9 cellular contexts compared by ENCODE assay signal in genomic region chr2:231514951-231515297, GRCh38. TPM values are rescaled to one million over a fixed set of nuclear protein-coding genes. Genes with fewer than 3 reads are reported as not detected.
DNase-seq lines count a peak whose midpoint lies in the region; ATAC-seq and TF ChIP-seq lines count a peak whose summit lies in the region.
"Had no signal": no experiment of that assay in that cellular context is flagged by ENCODE, and none has a peak within 500 bp of the region (broad histone marks: within the 10 kb centered on the region; RNA-seq: fewer than 3 reads in every experiment).

No MANE protein-coding gene starts in this region.

- H3K4me3 Mint-ChIP-seq in CD14-positive monocyte (peak overlapping the region; percentile 83 to 95), nephron (peak overlapping the region; percentile 95 to 97 (median 97))

- H3K4me3 ChIP-seq in Karpas-422 (ENCODE audit: low read length) (peak overlapping the region; percentile 47; the same call in 1 of the 2 replicates), coronary artery (peak overlapping the region; percentile 84)

- no peaks in the 10 kb centered on the region for H3K27me3 ChIP-seq in Karpas-422 (ENCODE audit: low read length)

- no peak overlapping the region for H3K9ac ChIP-seq in Karpas-422 (ENCODE audit: low read length)

- peaks cover 0 to 3% (median 0%) of the 10 kb centered on the region in 7 donors for H3K9me3 Mint-ChIP-seq in CD14-positive monocyte
- no peaks in the 10 kb centered on the region for H3K9me3 Mint-ChIP-seq in nephron

- H3K27me3 Mint-ChIP-seq in CD14-positive monocyte (ENCODE audit: low read depth in 3 of 3) (peaks cover 0 to 8% (median 6%) of the 10 kb centered on the region in 3 donors), nephron (ENCODE audit: low read depth) (no peaks in the 10 kb centered on the region)

- H3K27ac ChIP-seq in Karpas-422 (ENCODE audit: low read length), result no peak overlapping the region
- H3K27ac ChIP-seq in coronary artery, result peak overlapping the region; percentile 82 to 92

- intact Hi-C loops in CD14-positive monocyte (cut with micrococcal nuclease), result loop anchor here (5.0 to 10.0 kb wide), 5 partner anchors 48 to 1180 kb away; partner anchors contain the start of genes GIGYF2 (in 1 of the 2) and PDE6D (in 1 of the 2)

- no peaks in the 10 kb centered on the region for H3K36me3 ChIP-seq in Karpas-422 (ENCODE audit: insufficient read depth, low read length)

- H3K27ac Mint-ChIP-seq in CD14-positive monocyte (peak overlapping the region; percentile 91 to 97 (median 94)), nephron (peak overlapping the region; percentile 89 to 96 (median 89))

- H3K36me3 Mint-ChIP-seq in CD14-positive monocyte (no peaks in the 10 kb centered on the region), nephron (ENCODE audit: low read depth) (no peaks in the 10 kb centered on the region)

- H3K4me1 ChIP-seq in Karpas-422 (ENCODE audit: low read length), result peaks cover 26% of the 10 kb centered on the region

- DNase-seq in CD14-positive monocyte (ENCODE audit: low spot score), result no peak
- DNase-seq in Karpas-422, result no peak
- no peak for DNase-seq in coronary artery (ENCODE audit: low spot score)
- no peak for DNase-seq in left lobe of liver (ENCODE audit: low spot score)
- DNase-seq in DMS79 (lab: John Stamatoyannopoulos, UW), result no peak
- DNase-seq in activated CD4-positive, alpha-beta T cell treated with anti-CD3 and anti-CD28 coated beads, Interleukin-2, amount 50 U/mL, for 1 hour, result no peak
- DNase-seq in globus pallidus (ENCODE audit: low spot score), result no peak

- no peaks in the 10 kb centered on the region for H3K9me2 ChIP-seq in Karpas-422 (replicated peaks; ENCODE audit: insufficient read depth, low read length)

- H2AFZ ChIP-seq in Karpas-422 (ENCODE audit: low read length), result peak overlapping the region; percentile 91

- peak overlapping the region; percentile 53 for H3K4me2 ChIP-seq in Karpas-422 (ENCODE audit: low read depth, low read length, poor library complexity, severe bottlenecking)

- H3K4me1 Mint-ChIP-seq in CD14-positive monocyte, result peaks cover 12% of the 10 kb centered on the region
- H3K4me1 Mint-ChIP-seq in nephron, result peaks cover 19% of the 10 kb centered on the region

- no peaks in the 10 kb centered on the region for H3K9me3 ChIP-seq in Karpas-422 (ENCODE audit: low read length)

- H3K79me2 ChIP-seq in Karpas-422 (ENCODE audit: low read length), result peaks cover 9% of the 10 kb centered on the region; the same call in 1 of the 2 replicates

- ATAC-seq in left lobe of liver, result no peak

- no peaks in the 10 kb centered on the region for H4K20me1 ChIP-seq in Karpas-422 (ENCODE audit: insufficient read depth, low read depth, low read length)

- no peak for TF ChIP-seq CTCF in CD14-positive monocyte (IDR thresholded peaks at IDR 0.05)
- no peak for TF ChIP-seq CTCF in coronary artery (IDR thresholded peaks at IDR 0.05)
- no peak for TF ChIP-seq CTCF in nephron (IDR thresholded peaks at IDR 0.05; ENCODE audit: unreplicated experiment in 3 of 3)

RNA-seq across cellular contexts. Expression of gene NMUR1, which starts 15.3 kb away (rescaled TPM):
- polyA plus RNA-seq in CD14-positive monocyte, result not detected
- not detected in 2 replicates for total RNA-seq in Karpas-422 (2014; rRNA removed; shearing (Covaris generic); ENCODE audit: low replicate concordance)
- 0.30 TPM for total RNA-seq in left lobe of liver
- total RNA-seq: lung microvascular endothelial cell had no signal

RNA-seq across cellular contexts. Expression of gene NCL, which starts 50.6 kb away (rescaled TPM):
- polyA plus RNA-seq in CD14-positive monocyte, result 100 to 1,000 TPM; 106 to 143 TPM
- total RNA-seq in Karpas-422 (2014; rRNA removed; shearing (Covaris generic); ENCODE audit: low replicate concordance), result 200 and 291 TPM in 2 replicates
- 126 TPM for total RNA-seq in left lobe of liver
